Comparison of ENCODE assay signal across 8 cellular contexts in genomic region chr6:21595265-21595950, GRCh38. TPM values are rescaled to one million over a fixed set of nuclear protein-coding genes. Genes with fewer than 3 reads are reported as not detected.
DNase-seq lines count a peak whose midpoint lies in the region; ATAC-seq lines count a peak whose summit lies in the region.

No MANE protein-coding gene starts in this region.

- peak overlapping the region; percentile 68 for H3K4me3 ChIP-seq in endocrine pancreas (ENCODE audit: control insufficient read depth, insufficient read depth, low read length)
- H3K4me3 ChIP-seq in urinary bladder (ENCODE audit: low read depth, low read length): peak overlapping the region; percentile 79

- H3K9me3 ChIP-seq in endocrine pancreas (ENCODE audit: control insufficient read depth, low read length): no peaks in the 10 kb centered on the region

- peak overlapping the region; percentile 48 for H3K9ac ChIP-seq in endocrine pancreas (ENCODE audit: control insufficient read depth, insufficient read depth, low read length)

- no peaks in the 10 kb centered on the region for H3K27me3 ChIP-seq in endocrine pancreas (ENCODE audit: control insufficient read depth, insufficient read depth, low read length)

- H3K4me1 ChIP-seq in endocrine pancreas (ENCODE audit: control insufficient read depth, insufficient read depth, low read length) (no peaks in the 10 kb centered on the region), urinary bladder (ENCODE audit: insufficient read depth) (no peaks in the 10 kb centered on the region)

- DNase-seq in stimulated activated CD4-positive, alpha-beta T cell treated with anti-CD3 and anti-CD28 coated beads, Interleukin-15, amount 100 ng/mL, for 24 hours: peak; percentile 30
- DNase-seq in stimulated activated CD4-positive, alpha-beta T cell treated with anti-CD3 and anti-CD28 coated beads, Interleukin-1b, Interleukin-23, amount 100 ng/mL, for 48 hours: no peak
- DNase-seq in T-helper 2 cell (peak in 4 of 5 experiments; percentile 5 to 39 (median 11)), mucosa of gallbladder (ENCODE audit: low spot score) (peak; percentile 29)

- ATAC-seq in HG03039 (IDR thresholded peaks at IDR 0.05; ENCODE audit: unreplicated experiment): peak; percentile 19
- no peak for ATAC-seq in HG02970 (IDR thresholded peaks at IDR 0.05; ENCODE audit: low FRiP score, unreplicated experiment)

- H3K36me3 ChIP-seq in endocrine pancreas (ENCODE audit: control insufficient read depth, insufficient read depth, low read length): no peaks in the 10 kb centered on the region
- no peaks in the 10 kb centered on the region for H3K36me3 ChIP-seq in urinary bladder (ENCODE audit: insufficient read depth)

- H3K27ac ChIP-seq in urinary bladder (ENCODE audit: low read depth): peak overlapping the region; percentile 90

- WGBS in urinary bladder: under 1% methylated on average over 95 of the region's 95 CpGs

RNA-seq across cellular contexts. Expression of gene SOX4, which starts 1.9 kb away (rescaled TPM):
- total RNA-seq in mucosa of gallbladder (79.4 TPM), urinary bladder (71.0 TPM)
- 6.3 TPM for polyA plus RNA-seq in urinary bladder
